16 cellular contexts compared by ENCODE assay signal in the genomic region with DNA sequence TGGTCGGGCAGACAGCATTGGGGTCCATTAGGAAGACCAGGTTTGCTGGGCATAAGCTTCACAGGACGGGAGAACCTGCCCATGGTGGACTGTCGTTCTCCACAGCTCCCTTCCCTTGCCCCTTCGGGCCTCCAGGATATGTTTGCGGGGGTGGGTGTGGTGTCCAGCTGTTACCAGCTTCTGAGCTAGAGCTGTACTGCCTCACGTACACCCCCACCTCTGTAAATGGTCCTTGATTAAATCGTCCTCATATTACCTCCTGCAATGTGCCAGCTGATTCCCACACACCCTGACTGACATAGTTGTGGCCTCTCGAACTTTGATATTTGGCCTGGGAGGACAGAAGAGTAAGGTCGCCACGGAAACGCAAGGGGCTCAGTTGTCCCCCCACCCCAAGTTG. TPM values are rescaled to one million over a fixed set of nuclear protein-coding genes. Genes with fewer than 3 reads are reported as not detected.
"Had no signal": no experiment of that assay in that cellular context is flagged by ENCODE, and none has a peak within 500 bp of the region (broad histone marks: within the 10 kb centered on the region; RNA-seq: fewer than 3 reads in every experiment).

No MANE protein-coding gene starts in this region.

- H3K36me3 Mint-ChIP-seq: activated naive CD4-positive, alpha-beta T cell treated with anti-CD3 and anti-CD28 coated beads, Interleukin-2, amount 10 ng/mL, durations not matched to agents 7 days and 5 days had no signal

- H3K4me3 Mint-ChIP-seq: activated naive CD4-positive, alpha-beta T cell treated with anti-CD3 and anti-CD28 coated beads, Interleukin-2, amount 10 ng/mL, durations not matched to agents 7 days and 5 days had no signal

- H3K36me3 ChIP-seq: pancreas, right atrium auricular region, upper lobe of right lung had no signal

- H3K27me3 ChIP-seq: pancreas, right atrium auricular region, upper lobe of right lung had no signal

- FAIRE-seq: astrocyte, colon, islet of Langerhans, pancreas had no signal

- H3K9me3 Mint-ChIP-seq: activated naive CD4-positive, alpha-beta T cell treated with anti-CD3 and anti-CD28 coated beads, Interleukin-2, amount 10 ng/mL, durations not matched to agents 7 days and 5 days; activated T-helper 2 cell treated with anti-CD3 and anti-CD28 coated beads, Interferon-gamma antibody, Interleukin-2, Interleukin-4, amounts not matched to agents 10 μg/mL and 5 μg/mL and 100 μg/mL, durations not matched to agents 14 hours and 24 hours and 36 hours had no signal

- H3K4me1 ChIP-seq: pancreas, right atrium auricular region, upper lobe of right lung had no signal

- H3K4me1 Mint-ChIP-seq: activated naive CD4-positive, alpha-beta T cell treated with anti-CD3 and anti-CD28 coated beads, Interleukin-2, amount 10 ng/mL, durations not matched to agents 7 days and 5 days had no signal

- ATAC-seq: esophagus mucosa; stimulated activated naive CD8-positive, alpha-beta T cell treated with anti-CD3 and anti-CD28 coated beads, Interleukin-15, Interleukin-2, amounts not matched to agents 100 U/mL and 50 U/mL, for 24 hours; upper lobe of right lung had no signal

- H3K27ac ChIP-seq: pancreas, right atrium auricular region, SK-N-MC, upper lobe of right lung had no signal

- H3K27ac Mint-ChIP-seq: activated T-helper 2 cell treated with anti-CD3 and anti-CD28 coated beads, Interferon-gamma antibody, Interleukin-2, Interleukin-4, amounts not matched to agents 10 μg/mL and 5 μg/mL and 100 μg/mL, durations not matched to agents 14 hours and 24 hours and 36 hours had no signal

- H3K4me2 ChIP-seq: smooth muscle cell had no signal

- H3K4me3 ChIP-seq: pancreas, right atrium auricular region, SK-N-MC, smooth muscle cell, upper lobe of right lung had no signal

- H3K9me3 ChIP-seq: pancreas, right atrium auricular region, upper lobe of right lung had no signal

- DNase-seq: activated CD4-positive, alpha-beta T cell treated with anti-CD3 and anti-CD28 coated beads, Interleukin-2, amount 50 U/mL, for 1 hour; activated naive CD4-positive, alpha-beta T cell treated with anti-CD3 and anti-CD28 coated beads, Interleukin-2, amount 10 ng/mL, durations not matched to agents 7 days and 5 days; stimulated activated naive CD8-positive, alpha-beta T cell treated with anti-CD3 and anti-CD28 coated beads, Interleukin-15, Interleukin-2, amounts not matched to agents 100 U/mL and 50 U/mL, for 24 hours; upper lobe of right lung had no signal

RNA-seq across cellular contexts. Expression of gene RAB36, which starts 18.8 kb away (rescaled TPM):
- total RNA-seq: activated T-helper 2 cell treated with anti-CD3 and anti-CD28 coated beads, Interferon-gamma antibody, Interleukin-2, Interleukin-4, amounts not matched to agents 10 μg/mL and 5 μg/mL and 100 μg/mL, durations not matched to agents 14 hours and 24 hours and 36 hours had no signal

RNA-seq across cellular contexts. Expression of gene RSPH14, which starts 22.3 kb away (rescaled TPM):
- total RNA-seq: activated T-helper 2 cell treated with anti-CD3 and anti-CD28 coated beads, Interferon-gamma antibody, Interleukin-2, Interleukin-4, amounts not matched to agents 10 μg/mL and 5 μg/mL and 100 μg/mL, durations not matched to agents 14 hours and 24 hours and 36 hours; astrocyte; cardiac septum; esophagus mucosa; mesenteric fat pad; myocyte; right atrium auricular region; smooth muscle cell; upper lobe of right lung had no signal
